ENCODE assay signal across 20 cellular contexts in the genomic region with DNA sequence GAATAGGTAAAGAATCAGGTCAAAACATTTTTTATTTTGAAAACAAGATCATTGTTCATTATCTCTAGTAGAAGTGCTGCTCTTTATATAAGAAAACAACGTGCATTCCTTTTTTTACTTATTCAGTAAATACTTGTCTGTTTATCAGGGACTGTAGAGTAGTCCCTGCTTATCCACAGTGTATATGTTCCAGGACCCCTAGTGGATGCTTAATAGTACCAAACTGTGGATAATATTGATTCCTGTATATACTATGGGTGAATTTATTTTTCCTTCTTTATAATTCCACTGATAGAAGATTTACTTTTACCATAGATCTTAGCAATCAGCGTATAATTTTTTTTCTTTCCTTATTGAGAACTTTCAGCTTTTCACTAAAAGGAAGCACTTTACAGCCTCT. TPM values are rescaled to one million over a fixed set of nuclear protein-coding genes. Genes with fewer than 3 reads are reported as not detected.
DNase-seq lines count a peak whose midpoint lies in the region; ATAC-seq and TF ChIP-seq lines count a peak whose summit lies in the region.
"Had no signal": no experiment of that assay in that cellular context is flagged by ENCODE, and none has a peak within 500 bp of the region (broad histone marks: within the 10 kb centered on the region; RNA-seq: fewer than 3 reads in every experiment).

No MANE protein-coding gene starts in this region.

- BruUV-seq in A673 (replicated peaks; lab: Mats Ljungman, UMichigan) (no TSS peak), Panc1 (replicated peaks; lab: Mats Ljungman, UMichigan) (no TSS peak)

- H3K27ac ChIP-seq in A673 (ENCODE audit: low read depth, low read length, poor library complexity, severe bottlenecking) (no peak overlapping the region), Panc1 (ENCODE audit: low read length) (no peak overlapping the region)
- no peak overlapping the region for H3K27ac ChIP-seq in CD8-positive, alpha-beta memory T cell (ENCODE audit: low read depth, low read length)
- H3K27ac ChIP-seq: right atrium auricular region had no signal

- peak; percentile 81 for ATAC-seq in Panc1
- no peak for ATAC-seq in HG02623 (IDR thresholded peaks at IDR 0.05; ENCODE audit: unreplicated experiment)
- ATAC-seq: stimulated activated effector memory CD8-positive, alpha-beta T cell treated with anti-CD3 and anti-CD28 coated beads, Interleukin-12 subunit alpha, Interleukin-12 subunit beta, amount 100 ng/mL, for 72 hours; WTC11 had no signal

- in situ Hi-C loops in Panc1 (cut with HindIII; ENCODE audit: low pct_unique_long_range_greater_than_20kb, low sequenced_read_pairs): no loop called here

- H3K9me3 ChIP-seq in A673 (ENCODE audit: low read depth, low read length, poor library complexity, severe bottlenecking): no peaks in the 10 kb centered on the region
- no peaks in the 10 kb centered on the region for H3K9me3 ChIP-seq in Panc1 (ENCODE audit: control insufficient read depth, insufficient read depth, low read depth, low read length)
- H3K9me3 ChIP-seq in CD8-positive, alpha-beta memory T cell (ENCODE audit: low read length): no peaks in the 10 kb centered on the region
- H3K9me3 ChIP-seq: right atrium auricular region had no signal

- peaks cover 35 to 78% (median 41%) of the 10 kb centered on the region in 3 donors for H3K36me3 Mint-ChIP-seq in CD8-positive, alpha-beta memory T cell

- TF ChIP-seq CTCF in A673 (conservative IDR thresholded peaks at IDR 0.05; ENCODE audit: low read depth, low read length) (peak; percentile 44), Panc1 (IDR thresholded peaks at IDR 0.05) (peak; percentile 21; the same call in 1 of the 2 replicates), epithelial cell of proximal tubule (conservative IDR thresholded peaks at IDR 0.05; ENCODE audit: low read depth, low read length) (peak; percentile 5)

- CTCF ChIA-PET in A673 (lab: Charles Lee): no interaction called here
- CTCF ChIA-PET in Panc1 (lab: Charles Lee): interaction anchor here (0.6 kb wide), 1 partner anchor 122 kb away, joined by 5 read pairs; no protein-coding TSS in a partner anchor
- CTCF ChIA-PET in CD8-positive, alpha-beta memory T cell (lab: Charles Lee): no interaction called here

- H3K4me1 ChIP-seq in A673 (ENCODE audit: insufficient read depth, low read length, poor library complexity, severe bottlenecking): no peaks in the 10 kb centered on the region
- no peaks in the 10 kb centered on the region for H3K4me1 ChIP-seq in Panc1 (ENCODE audit: control insufficient read depth, insufficient read depth, low read length)
- H3K4me1 ChIP-seq in CD8-positive, alpha-beta memory T cell (ENCODE audit: insufficient read depth, low read length): no peaks in the 10 kb centered on the region
- H3K4me1 ChIP-seq: right atrium auricular region had no signal

- no peak overlapping the region for H3K4me3 ChIP-seq in A673 (ENCODE audit: low read depth, low read length, poor library complexity, severe bottlenecking)
- no peak overlapping the region for H3K4me3 ChIP-seq in Panc1 (ENCODE audit: low read depth in 2 of 2, low read length in 2 of 2)
- H3K4me3 ChIP-seq in epithelial cell of proximal tubule (ENCODE audit: low read depth, low read length): no peak overlapping the region
- no peak overlapping the region for H3K4me3 ChIP-seq in CD8-positive, alpha-beta memory T cell (ENCODE audit: low read length)
- H3K4me3 ChIP-seq: right atrium auricular region had no signal

- no peak for DNase-seq in A673 (ENCODE audit: low spot score)
- DNase-seq in ELR (ENCODE audit: low read depth): peak; percentile 17
- no peak for DNase-seq in Panc1 (ENCODE audit: low read depth, low spot score)
- no peak for DNase-seq in epithelial cell of proximal tubule (ENCODE audit: low read depth)
- DNase-seq in ureter (ENCODE audit: low spot score): no peak
- DNase-seq in CD8-positive, alpha-beta memory T cell: no peak
- DNase-seq in DMS153 treated with DMSO at 0.1 percent for 48 hours (lab: John Stamatoyannopoulos, UW; ENCODE audit: unreplicated experiment): no peak
- DNase-seq: activated CD4-positive, alpha-beta T cell treated with anti-CD3 and anti-CD28 coated beads, Interleukin-2, amount 50 U/mL, for 48 hours; activated naive CD4-positive, alpha-beta T cell treated with anti-CD3 and anti-CD28 coated beads, Interleukin-2, amount 10 ng/mL, durations not matched to agents 7 days and 5 days; activated T-cell treated with anti-CD3 and anti-CD28 coated beads, Interleukin-2, amount 50 U/mL, for 1 hour; aorta; MV-4-11; NCI-H187 treated with DMSO at 0.1 percent for 48 hours; NCI-H446 treated with DMSO at 0.1 percent for 48 hours; SHP77 treated with DMSO at 0.1 percent for 48 hours; T-helper 2 cell had no signal

- H3K27ac Mint-ChIP-seq in CD8-positive, alpha-beta memory T cell: peak overlapping the region in 1 of 8 donors; percentile 29
- H3K27ac Mint-ChIP-seq: activated naive CD4-positive, alpha-beta T cell treated with anti-CD3 and anti-CD28 coated beads, Interleukin-2, amount 10 ng/mL, durations not matched to agents 7 days and 5 days; stimulated activated effector memory CD8-positive, alpha-beta T cell treated with anti-CD3 and anti-CD28 coated beads, Interleukin-12 subunit alpha, Interleukin-12 subunit beta, amount 100 ng/mL, for 72 hours; WTC11 had no signal

- no peaks in the 10 kb centered on the region for H3K27me3 ChIP-seq in A673 (replicated peaks; ENCODE audit: insufficient read depth, low read depth, low read length, poor library complexity)
- no peaks in the 10 kb centered on the region for H3K27me3 ChIP-seq in Panc1 (ENCODE audit: control insufficient read depth, insufficient read depth, low read length)
- H3K27me3 ChIP-seq in CD8-positive, alpha-beta memory T cell (ENCODE audit: insufficient read depth, low read length, poor library complexity, severe bottlenecking): no peaks in the 10 kb centered on the region
- H3K27me3 ChIP-seq: right atrium auricular region had no signal

- no peaks in the 10 kb centered on the region for H3K9me3 Mint-ChIP-seq in CD8-positive, alpha-beta memory T cell
- H3K9me3 Mint-ChIP-seq: activated naive CD4-positive, alpha-beta T cell treated with anti-CD3 and anti-CD28 coated beads, Interleukin-2, amount 10 ng/mL, durations not matched to agents 7 days and 5 days; stimulated activated effector memory CD8-positive, alpha-beta T cell treated with anti-CD3 and anti-CD28 coated beads, Interleukin-12 subunit alpha, Interleukin-12 subunit beta, amount 100 ng/mL, for 72 hours; WTC11 had no signal

- intact Hi-C loops in A673 (cut with micrococcal nuclease; ENCODE audit: unreplicated experiment): loop anchor here (10.0 kb wide), 1 partner anchor 111 kb away; no protein-coding TSS in a partner anchor
- intact Hi-C loops in Panc1 (cut with micrococcal nuclease; ENCODE audit: unreplicated experiment): no loop called here

- peaks cover 0 to 7% (median 0%) of the 10 kb centered on the region in 3 donors for H3K4me1 Mint-ChIP-seq in CD8-positive, alpha-beta memory T cell
- H3K4me1 Mint-ChIP-seq: WTC11 had no signal

- POLR2A ChIA-PET in A673 (lab: Charles Lee; ENCODE audit: low non-redundant PET): no interaction called here
- POLR2A ChIA-PET in Panc1 (lab: Charles Lee): no interaction called here
- POLR2A ChIA-PET in CD8-positive, alpha-beta memory T cell (lab: Charles Lee): no interaction called here

- H3K27me3 Mint-ChIP-seq in CD8-positive, alpha-beta memory T cell: no peaks in the 10 kb centered on the region
- H3K27me3 Mint-ChIP-seq: activated naive CD4-positive, alpha-beta T cell treated with anti-CD3 and anti-CD28 coated beads, Interleukin-2, amount 10 ng/mL, durations not matched to agents 7 days and 5 days had no signal

- no peak overlapping the region for H3K4me3 Mint-ChIP-seq in CD8-positive, alpha-beta memory T cell
- H3K4me3 Mint-ChIP-seq: activated naive CD4-positive, alpha-beta T cell treated with anti-CD3 and anti-CD28 coated beads, Interleukin-2, amount 10 ng/mL, durations not matched to agents 7 days and 5 days; stimulated activated effector memory CD8-positive, alpha-beta T cell treated with anti-CD3 and anti-CD28 coated beads, Interleukin-12 subunit alpha, Interleukin-12 subunit beta, amount 100 ng/mL, for 72 hours; WTC11 had no signal

- peaks cover 80% of the 10 kb centered on the region for H3K36me3 ChIP-seq in A673 (ENCODE audit: insufficient read depth, low read length, poor library complexity, severe bottlenecking)
- peaks cover 72% of the 10 kb centered on the region for H3K36me3 ChIP-seq in Panc1 (ENCODE audit: control insufficient read depth, insufficient read depth, low read length)
- H3K36me3 ChIP-seq in CD8-positive, alpha-beta memory T cell (ENCODE audit: insufficient read depth, low read length): peaks cover 33% of the 10 kb centered on the region

RNA-seq across cellular contexts. Expression of gene CEP295, which starts 32.6 kb away (rescaled TPM):
- total RNA-seq in A673 (2021) (34.5 and 37.3 TPM in 2 replicates), Panc1 (2021; ENCODE audit: unreplicated experiment) (20.5 TPM), epithelial cell of proximal tubule (16.9 and 20.4 TPM in 2 replicates), ureter (13.5 TPM)
- 5.1 TPM for polyA plus RNA-seq in Panc1 (2012; ENCODE audit: insufficient read length)
- total RNA-seq in CD8-positive, alpha-beta memory T cell: 10 to 100 TPM; 20.4 to 23.8 TPM
- 1.8 TPM for polyA plus RNA-seq in CD8-positive, alpha-beta memory T cell

RNA-seq across cellular contexts. Expression of gene TAF1D, which starts 47.2 kb away (rescaled TPM):
- total RNA-seq in A673 (2021) (222 and 275 TPM in 2 replicates), Panc1 (2021; ENCODE audit: unreplicated experiment) (165 TPM), epithelial cell of proximal tubule (104 and 124 TPM in 2 replicates), ureter (159 TPM)
- polyA plus RNA-seq in Panc1 (2012; ENCODE audit: insufficient read length): 79.9 TPM
- total RNA-seq in CD8-positive, alpha-beta memory T cell: 100 to 1,000 TPM; 249 to 265 TPM
- polyA plus RNA-seq in CD8-positive, alpha-beta memory T cell: 18.0 TPM

RNA-seq across cellular contexts. Expression of gene C11orf54, which starts 47.4 kb away (rescaled TPM):
- total RNA-seq in A673 (2021): 24.3 and 26.2 TPM in 2 replicates
- 31.0 TPM for total RNA-seq in Panc1 (2021; ENCODE audit: unreplicated experiment)
- 16.5 TPM for polyA plus RNA-seq in Panc1 (2012; ENCODE audit: insufficient read length)
- total RNA-seq in epithelial cell of proximal tubule: 9.7 and 24.6 TPM in 2 replicates
- total RNA-seq in ureter: 25.6 TPM
- 10 to 100 TPM; 14.9 to 16.8 TPM for total RNA-seq in CD8-positive, alpha-beta memory T cell
- 18.6 TPM for polyA plus RNA-seq in CD8-positive, alpha-beta memory T cell
